Comparison of ENCODE assay signal across 27 cellular contexts in genomic region chr5:153403470-153403869, GRCh38.
"Had no signal": no experiment of that assay in that cellular context is flagged by ENCODE, and none has a peak within 500 bp of the region (broad histone marks: within the 10 kb centered on the region; RNA-seq: fewer than 3 reads in every experiment).

No MANE protein-coding gene starts in this region.

- H3K4me3 Mint-ChIP-seq: dendritic cell treated with granulocyte-macrophage colony-stimulating factor and Interleukin-4, amounts not matched to agents 40 ng/mL and 50 ng/mL, for 4 days; effector memory CD8-positive, alpha-beta T cell; endodermal cell had no signal

- H3K4me3 ChIP-seq: colonic mucosa, coronary artery, dorsolateral prefrontal cortex, esophagus muscularis mucosa, esophagus squamous epithelium, gastrocnemius medialis, gastroesophageal sphincter, heart left ventricle, heart right ventricle had no signal

- H3K9me3 ChIP-seq: colonic mucosa, esophagus muscularis mucosa, esophagus squamous epithelium, gastrocnemius medialis, gastroesophageal sphincter, heart left ventricle, heart right ventricle had no signal

- H3K36me3 ChIP-seq: colonic mucosa, esophagus muscularis mucosa, esophagus squamous epithelium, gastrocnemius medialis, gastroesophageal sphincter, heart left ventricle, heart right ventricle had no signal

- H3K27ac ChIP-seq: colonic mucosa, coronary artery, dorsolateral prefrontal cortex, epithelial cell of prostate, esophagus muscularis mucosa, esophagus squamous epithelium, foreskin keratinocyte, gastrocnemius medialis, gastroesophageal sphincter, heart left ventricle, heart right ventricle had no signal

- ATAC-seq: effector memory CD8-positive, alpha-beta T cell; esophagus mucosa; foreskin keratinocyte; gastrocnemius medialis; gastroesophageal sphincter; heart left ventricle; heart right ventricle had no signal

- H3K27me3 ChIP-seq: colonic mucosa, esophagus muscularis mucosa, esophagus squamous epithelium, foreskin keratinocyte, gastrocnemius medialis, gastroesophageal sphincter, heart left ventricle, heart right ventricle had no signal

- FAIRE-seq: colon, endometrium, endothelial cell of umbilical vein had no signal

- H3K9me3 Mint-ChIP-seq: effector memory CD8-positive, alpha-beta T cell; endodermal cell had no signal

- H3K4me1 ChIP-seq: colonic mucosa, esophagus muscularis mucosa, esophagus squamous epithelium, gastrocnemius medialis, gastroesophageal sphincter, heart left ventricle, heart right ventricle had no signal

- DNase-seq: colonic mucosa; cortex of kidney; dermis blood vessel endothelial cell; dorsolateral prefrontal cortex; effector CD4-positive, alpha-beta T cell; effector CD8-positive, alpha-beta T cell; effector memory CD4-positive, alpha-beta T cell; effector memory CD8-positive, alpha-beta T cell; endodermal cell; erythroblast; esophagus squamous epithelium; foreskin fibroblast; foreskin keratinocyte; foreskin melanocyte; gastrocnemius medialis; head of caudate nucleus; heart left ventricle; heart right ventricle had no signal

- H3K4me1 Mint-ChIP-seq: endodermal cell had no signal

- H3K27ac Mint-ChIP-seq: dendritic cell treated with granulocyte-macrophage colony-stimulating factor and Interleukin-4, amounts not matched to agents 40 ng/mL and 50 ng/mL, for 4 days; effector memory CD8-positive, alpha-beta T cell; endodermal cell had no signal

- H3K27me3 Mint-ChIP-seq: dendritic cell treated with granulocyte-macrophage colony-stimulating factor and Interleukin-4, amounts not matched to agents 40 ng/mL and 50 ng/mL, for 4 days had no signal
